12 cellular contexts compared by ENCODE assay signal in genomic region chrX:130437996-130438395, GRCh38. TPM values are rescaled to one million over a fixed set of nuclear protein-coding genes. Genes with fewer than 3 reads are reported as not detected.
DNase-seq lines count a peak whose midpoint lies in the region; FAIRE-seq and TF ChIP-seq lines count a peak whose summit lies in the region.
"Not testable (repeated sequence)": the region's sequence is repeated elsewhere in the genome, so short reads cannot be mapped to it uniquely, and the experiment has no call there.
"Had no signal": no experiment of that assay in that cellular context is flagged by ENCODE, and none has a peak within 500 bp of the region (broad histone marks: within the 10 kb centered on the region; RNA-seq: fewer than 3 reads in every experiment).

No MANE protein-coding gene starts in this region.

- not testable (repeated sequence) for H2AFZ ChIP-seq in astrocyte (ENCODE audit: low read depth, low read length)

- not testable (repeated sequence) for H3K9ac ChIP-seq in astrocyte (ENCODE audit: low read length)

- H3K36me3 Mint-ChIP-seq in astrocyte (ENCODE audit: low read depth, unreplicated experiment) = not testable (repeated sequence)

- not testable (repeated sequence) for H3K27ac ChIP-seq in astrocyte (ENCODE audit: low read depth, low read length)

- peak; percentile 87 for FAIRE-seq in astrocyte (lab: Jason Lieb, UNC)
- FAIRE-seq in colon (lab: Jason Lieb, UNC) = peak; percentile 33

- H3K4me2 ChIP-seq in astrocyte (ENCODE audit: low read length) = not testable (repeated sequence)

- not testable (repeated sequence) for H3K27ac Mint-ChIP-seq in astrocyte (ENCODE audit: unreplicated experiment)

- not testable (repeated sequence) for H3K4me1 Mint-ChIP-seq in astrocyte (ENCODE audit: low read depth, unreplicated experiment)

- H3K79me2 ChIP-seq in astrocyte (ENCODE audit: insufficient read depth, low read length) = not testable (repeated sequence)

- H3K9me3 ChIP-seq in astrocyte (ENCODE audit: insufficient read depth, low read depth, low read length) = not testable (repeated sequence)

- DNase-seq in astrocyte (ENCODE audit: low read depth) = not testable (repeated sequence)

- H3K27me3 ChIP-seq in astrocyte (ENCODE audit: insufficient read depth, low read length) = not testable (repeated sequence)

- not testable (repeated sequence) for H3K27me3 Mint-ChIP-seq in astrocyte (ENCODE audit: low read depth, unreplicated experiment)

- not testable (repeated sequence) for H3K9me3 Mint-ChIP-seq in astrocyte (ENCODE audit: unreplicated experiment)

- not testable (repeated sequence) for H3K4me3 Mint-ChIP-seq in astrocyte (ENCODE audit: unreplicated experiment)

- not testable (repeated sequence) for H4K20me1 ChIP-seq in astrocyte (ENCODE audit: insufficient read depth, low read length)

- H3K4me1 ChIP-seq in astrocyte (ENCODE audit: insufficient read depth, low read length) = not testable (repeated sequence)

- H3K36me3 ChIP-seq in astrocyte (ENCODE audit: insufficient read depth, low read length) = not testable (repeated sequence)

- not testable (repeated sequence) for TF ChIP-seq CTCF in astrocyte (IDR thresholded peaks at IDR 0.05; ENCODE audit: insufficient read depth, low read depth, low read length)

- H3K4me3 ChIP-seq in astrocyte (ENCODE audit: insufficient read depth, low read depth, low read length) = not testable (repeated sequence)

RNA-seq across cellular contexts. Expression of gene RBMX2, which starts 36.2 kb away (rescaled TPM):
- 19.7 TPM in 2 replicates for total RNA-seq in astrocyte

RNA-seq across cellular contexts. Expression of gene GPR119, which starts 52.5 kb away (rescaled TPM):
- total RNA-seq in astrocyte = not detected in 2 replicates
- total RNA-seq: A172; A673; B cell; Calu3; CD4-positive, alpha-beta memory T cell; CD4-positive, alpha-beta T cell; CD4-positive, CD25-positive, alpha-beta regulatory T cell; CD8-positive, alpha-beta memory T cell; CD8-positive, alpha-beta T cell; Daoy had no signal
